Comparison of ENCODE assay signal across 21 cellular contexts in the genomic region with DNA sequence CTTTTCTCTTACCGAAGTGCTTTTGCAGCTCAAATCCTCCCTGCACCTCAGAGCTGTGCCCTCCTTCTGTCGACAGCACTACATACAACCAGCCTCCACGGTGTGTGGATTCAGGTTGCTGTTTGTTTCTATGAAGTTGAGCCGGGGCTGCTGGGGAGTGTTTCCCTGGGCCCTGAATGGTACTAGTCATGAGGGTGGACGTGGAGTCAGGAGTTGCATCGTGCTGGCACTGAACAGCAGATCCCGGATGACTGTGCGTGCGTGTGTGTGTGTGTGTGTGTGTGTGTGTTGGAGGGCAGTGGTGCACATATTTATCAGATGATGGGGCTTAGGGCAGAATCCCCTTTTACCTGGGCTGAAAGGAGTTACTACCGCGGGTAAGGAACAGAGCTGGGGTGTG. TPM values are rescaled to one million over a fixed set of nuclear protein-coding genes. Genes with fewer than 3 reads are reported as not detected.
DNase-seq lines count a peak whose midpoint lies in the region; ATAC-seq and TF ChIP-seq lines count a peak whose summit lies in the region.
"Had no signal": no experiment of that assay in that cellular context is flagged by ENCODE, and none has a peak within 500 bp of the region (broad histone marks: within the 10 kb centered on the region; RNA-seq: fewer than 3 reads in every experiment).

No MANE protein-coding gene starts in this region.

- H3K4me3 ChIP-seq in fibroblast of mammary gland (ENCODE audit: control insufficient read depth, low read depth, low read length): no peak overlapping the region
- no peak overlapping the region for H3K4me3 ChIP-seq in skeletal muscle cell (ENCODE audit: low read depth, low read length)
- no peak overlapping the region for H3K4me3 ChIP-seq in gastroesophageal sphincter
- H3K4me3 ChIP-seq: breast epithelium, gastrocnemius medialis, right lobe of liver, thoracic aorta had no signal

- no peak for TF ChIP-seq POLR2A in gastroesophageal sphincter (IDR thresholded peaks at IDR 0.05)

- no peak overlapping the region for H3K27ac ChIP-seq in gastroesophageal sphincter
- H3K27ac ChIP-seq: breast epithelium, gastrocnemius medialis, right lobe of liver, thoracic aorta had no signal

- WGBS in gastroesophageal sphincter (ENCODE audit: low coverage in 1 of 2), 2 donors: 49 to 64% methylated on average over 4 to 10 of the region's 11 CpGs

- H3K36me3 ChIP-seq in gastroesophageal sphincter: no peaks in the 10 kb centered on the region
- H3K36me3 ChIP-seq: breast epithelium, gastrocnemius medialis, right lobe of liver, thoracic aorta had no signal

- DNase-seq in ELR (ENCODE audit: low read depth): peak; percentile 35
- peak; percentile 18 for DNase-seq in RPMI7951 (ENCODE audit: low read depth)
- DNase-seq in fibroblast of mammary gland (ENCODE audit: low read depth): peak; percentile 60
- DNase-seq in skeletal muscle cell (ENCODE audit: low read depth): peak; percentile 19
- DNase-seq in cerebellar cortex (ENCODE audit: low spot score): no peak
- DNase-seq in NCI-H146 treated with DMSO at 0.1 percent for 48 hours (lab: John Stamatoyannopoulos, UW; ENCODE audit: unreplicated experiment): no peak
- DNase-seq: activated naive CD8-positive, alpha-beta T cell treated with anti-CD3 and anti-CD28 coated beads, Interleukin-2, amount 10 ng/mL, durations not matched to agents 7 days and 5 days; AML-193; gastrocnemius medialis; HCEC 1CT; Kasumi-1; naive B cell; NCI-H1417 treated with DMSO at 0.1 percent for 48 hours; NCI-H526; right lobe of liver; SW 1271 had no signal

- peaks cover 56% of the 10 kb centered on the region for H3K27me3 ChIP-seq in gastroesophageal sphincter
- H3K27me3 ChIP-seq: right lobe of liver had no signal

- ATAC-seq in gastroesophageal sphincter: no peak
- ATAC-seq: gastrocnemius medialis, right lobe of liver had no signal

- TF ChIP-seq CTCF in fibroblast of mammary gland (conservative IDR thresholded peaks at IDR 0.05; ENCODE audit: control insufficient read depth, insufficient read depth, low read depth, low read length) (no peak), gastroesophageal sphincter (IDR thresholded peaks at IDR 0.05) (no peak)

- no peak for TF ChIP-seq EP300 in gastroesophageal sphincter (IDR thresholded peaks at IDR 0.05)

- H3K9me3 ChIP-seq in gastroesophageal sphincter: no peaks in the 10 kb centered on the region
- H3K9me3 ChIP-seq: breast epithelium, gastrocnemius medialis, right lobe of liver, thoracic aorta had no signal

- H3K4me1 ChIP-seq in gastroesophageal sphincter: no peaks in the 10 kb centered on the region
- H3K4me1 ChIP-seq: breast epithelium, gastrocnemius medialis, right lobe of liver had no signal

RNA-seq across cellular contexts. Expression of gene ACTL8, which starts 47.0 kb away (rescaled TPM):
- total RNA-seq in RPMI7951 (2014; rRNA removed; shearing (Covaris generic)): 0.20 and 0.48 TPM in 2 replicates
- not detected for total RNA-seq in gastroesophageal sphincter
- total RNA-seq: activated naive CD8-positive, alpha-beta T cell treated with anti-CD3 and anti-CD28 coated beads, Interleukin-2, amount 10 ng/mL, durations not matched to agents 7 days and 5 days; breast epithelium; endothelial cell of umbilical vein; gastrocnemius medialis; omental fat pad; right lobe of liver; thoracic aorta had no signal

Comparison
In these comparisons a context has a peak if more than half of its experiments do, and no peak if none do; other contexts are left out.
1. DNase-seq: peak in ELR (single experiment), RPMI7951 (single experiment), fibroblast of mammary gland (single experiment) and skeletal muscle cell (single experiment); none in cerebellar cortex (single experiment) and NCI-H146 treated with DMSO at 0.1 percent for 48 hours (single experiment).